8 cellular contexts compared by ENCODE assay signal in the genomic region with DNA sequence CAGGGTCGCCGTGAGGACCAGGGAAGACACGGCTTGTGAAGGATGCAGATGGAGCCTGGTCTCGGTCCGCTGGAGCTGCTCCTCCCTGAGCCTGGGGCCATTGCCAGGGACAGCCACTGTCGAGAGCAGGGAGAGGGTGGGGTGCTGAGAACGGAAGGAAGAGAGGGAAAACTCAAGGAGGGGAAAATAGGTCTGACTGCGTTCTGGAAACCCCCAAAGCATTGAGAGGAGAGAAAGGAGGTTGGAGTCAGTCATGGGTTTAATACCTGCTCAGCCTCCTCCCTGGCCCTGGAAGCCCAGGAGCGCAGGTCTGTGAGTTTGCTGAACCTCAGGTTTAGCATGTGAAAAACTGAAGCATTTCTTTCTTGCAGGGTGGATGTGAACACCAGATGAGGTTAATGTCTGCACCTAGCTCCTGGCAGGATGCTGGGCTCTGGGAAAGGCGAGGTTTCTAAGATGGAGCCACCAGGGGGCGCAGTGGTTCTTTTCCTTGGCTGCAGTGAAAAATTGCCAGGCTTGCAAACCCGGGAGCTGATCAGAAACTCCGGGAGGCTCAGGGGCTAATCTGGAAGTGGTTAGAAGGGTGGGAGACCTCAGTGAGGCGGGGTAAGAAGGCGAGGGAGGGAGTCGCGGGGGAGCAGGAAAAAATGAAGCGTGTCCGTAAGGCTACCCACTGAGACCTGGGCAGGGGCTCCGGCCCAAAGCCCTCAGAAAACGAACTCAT. TPM values are rescaled to one million over a fixed set of nuclear protein-coding genes. Genes with fewer than 3 reads are reported as not detected.
DNase-seq lines count a peak whose midpoint lies in the region; ATAC-seq, FAIRE-seq and TF ChIP-seq lines count a peak whose summit lies in the region.

No MANE protein-coding gene starts in this region.

- peak; percentile 86 for FAIRE-seq in endothelial cell of umbilical vein (lab: Jason Lieb, UNC)

- dilution Hi-C loops in endothelial cell of umbilical vein (cut with MboI; ENCODE audit: extremely low pct_ligation_motif_present, low sequenced_read_pairs) = no loop called here

- no peak overlapping the region for H3K4me3 Mint-ChIP-seq in activated CD8-positive, alpha-beta memory T cell treated with anti-CD3 and anti-CD28 coated beads, Interleukin-2, amount 10 ng/mL, durations not matched to agents 7 days and 5 days

- TF ChIP-seq POLR2A in endothelial cell of umbilical vein (IDR thresholded peaks at IDR 0.05; ENCODE audit: low read depth, low read length) = no peak

- H3K9me1 ChIP-seq in endothelial cell of umbilical vein (replicated peaks; ENCODE audit: control insufficient read depth, extremely low read depth, insufficient read depth, low read length) = no peaks in the 10 kb centered on the region

- no TSS peak for BruUV-seq in endothelial cell of umbilical vein (replicated peaks; lab: Mats Ljungman, UMichigan)

- H3K27ac Mint-ChIP-seq in activated CD8-positive, alpha-beta memory T cell treated with anti-CD3 and anti-CD28 coated beads, Interleukin-2, amount 10 ng/mL, durations not matched to agents 7 days and 5 days = peak overlapping the region; percentile 5

- no peaks in the 10 kb centered on the region for H3K27me3 ChIP-seq in BLaER1 treated with 17β-estradiol and CSF1 and Interleukin-3, amounts not matched to agents 10 nM and 100 nM
- no peaks in the 10 kb centered on the region for H3K27me3 ChIP-seq in endothelial cell of umbilical vein (ENCODE audit: control insufficient read depth in 2 of 2, insufficient read depth in 2 of 2, low read length in 2 of 2)

- peaks cover 25% of the 10 kb centered on the region for H3K4me1 Mint-ChIP-seq in activated CD8-positive, alpha-beta memory T cell treated with anti-CD3 and anti-CD28 coated beads, Interleukin-2, amount 10 ng/mL, durations not matched to agents 7 days and 5 days

- H3K4me3 ChIP-seq in BLaER1 treated with 17β-estradiol and CSF1 and Interleukin-3, amounts not matched to agents 10 nM and 100 nM = no peak overlapping the region; a peak in 1 of 20 replicates
- no peak overlapping the region for H3K4me3 ChIP-seq in endothelial cell of umbilical vein (replicated peaks in 1 of 3; ENCODE audit: insufficient read depth in 1 of 3, low read depth in 1 of 3, low read length in 3 of 3)

- H3K27me3 Mint-ChIP-seq in activated CD8-positive, alpha-beta memory T cell treated with anti-CD3 and anti-CD28 coated beads, Interleukin-2, amount 10 ng/mL, durations not matched to agents 7 days and 5 days = peaks cover 2% of the 10 kb centered on the region

- H2AFZ ChIP-seq in endothelial cell of umbilical vein (ENCODE audit: low read depth, low read length) = peak overlapping the region; percentile 39

- peak; percentile 70 for ATAC-seq in activated CD8-positive, alpha-beta memory T cell treated with anti-CD3 and anti-CD28 coated beads, Interleukin-2, amount 10 ng/mL, durations not matched to agents 7 days and 5 days
- ATAC-seq in HG02870 (IDR thresholded peaks at IDR 0.05; ENCODE audit: unreplicated experiment) = no peak

- TF ChIP-seq CTCF in endothelial cell of umbilical vein (IDR thresholded peaks at IDR 0.05; ENCODE audit: extremely low read depth in 1 of 2, insufficient read depth in 1 of 2, low read depth in 1 of 2, low read length in 2 of 2) = peak; percentile 75 to 87

- DNase-seq in HK-2 (ENCODE audit: unreplicated experiment) (peak; percentile 69), NOMO-1 treated with dmso at 0.1 percent for 144 hours (lab: John Stamatoyannopoulos, UW; ENCODE audit: unreplicated experiment) (peak; percentile 37), endothelial cell of umbilical vein (ENCODE audit: low read depth, low spot score) (peak; percentile 68), middle frontal gyrus (ENCODE audit: extremely low spot score, low spot score) (peak; percentile 71)
- DNase-seq in activated CD8-positive, alpha-beta memory T cell treated with anti-CD3 and anti-CD28 coated beads, Interleukin-2, amount 10 ng/mL, durations not matched to agents 7 days and 5 days = peak; percentile 75
- peak; percentile 49 to 51 for DNase-seq in stimulated activated CD8-positive, alpha-beta memory T cell treated with anti-CD3 and anti-CD28 coated beads, Interleukin-7, amount 100 ng/mL, for 1 hour (ENCODE audit: low read depth in 2 of 2)

- intact Hi-C loops in endothelial cell of umbilical vein (cut with micrococcal nuclease) = loop anchor here (1.0 to 5.0 kb wide), 6 partner anchors 34 to 540 kb away; a partner anchor contains a TSS

- CTCF ChIA-PET in activated CD8-positive, alpha-beta memory T cell treated with anti-CD3 and anti-CD28 coated beads, Interleukin-2, amount 10 ng/mL, durations not matched to agents 7 days and 5 days (lab: Charles Lee) = interaction anchor here (0.8 to 4.2 kb wide), 41 partner anchors 10 to 524 kb away, joined by 3 to 87 read pairs (median 5); a partner anchor contains a TSS
- CTCF ChIA-PET in endothelial cell of umbilical vein (lab: Charles Lee) = interaction anchor here (0.5 to 3.7 kb wide), 98 partner anchors 9 to 1109 kb away, joined by 3 to 67 read pairs (median 4); a partner anchor contains a TSS

- no peaks in the 10 kb centered on the region for H3K36me3 ChIP-seq in BLaER1 treated with 17β-estradiol and CSF1 and Interleukin-3, amounts not matched to agents 10 nM and 100 nM
- H3K36me3 ChIP-seq in endothelial cell of umbilical vein (ENCODE audit: control insufficient read depth in 2 of 2, extremely low read depth in 1 of 2, insufficient read depth in 2 of 2, low read length in 2 of 2) = no peaks in the 10 kb centered on the region

- no peaks in the 10 kb centered on the region for H3K79me2 ChIP-seq in endothelial cell of umbilical vein (ENCODE audit: control insufficient read depth, insufficient read depth, low read length)

- H3K9ac ChIP-seq in BLaER1 treated with 17β-estradiol and CSF1 and Interleukin-3, amounts not matched to agents 10 nM and 100 nM = peak overlapping the region in 7 of 11 experiments; percentile 7 to 47 (median 32); a peak in 12 of 22 replicates
- no peak overlapping the region for H3K9ac ChIP-seq in endothelial cell of umbilical vein (replicated peaks; ENCODE audit: extremely low read depth, insufficient read depth, low read length)

- H3K4me1 ChIP-seq in BLaER1 treated with 17β-estradiol and CSF1 and Interleukin-3, amounts not matched to agents 10 nM and 100 nM = peaks cover 10 to 62% (median 39%) of the 10 kb centered on the region in 10 experiments
- H3K4me1 ChIP-seq in endothelial cell of umbilical vein (ENCODE audit: control insufficient read depth, extremely low read depth, insufficient read depth, low read length) = peaks cover 9% of the 10 kb centered on the region

- no peaks in the 10 kb centered on the region for H4K20me1 ChIP-seq in BLaER1 treated with 17β-estradiol and CSF1 and Interleukin-3, amounts not matched to agents 10 nM and 100 nM
- H4K20me1 ChIP-seq in endothelial cell of umbilical vein (replicated peaks; ENCODE audit: control insufficient read depth, extremely low read depth, insufficient read depth, low read length) = no peaks in the 10 kb centered on the region

- H3K36me3 Mint-ChIP-seq in activated CD8-positive, alpha-beta memory T cell treated with anti-CD3 and anti-CD28 coated beads, Interleukin-2, amount 10 ng/mL, durations not matched to agents 7 days and 5 days = no peaks in the 10 kb centered on the region

- peak overlapping the region; percentile 11 to 82 (median 66) for H3K4me2 ChIP-seq in BLaER1 treated with 17β-estradiol and CSF1 and Interleukin-3, amounts not matched to agents 10 nM and 100 nM
- H3K4me2 ChIP-seq in endothelial cell of umbilical vein (ENCODE audit: insufficient read depth, low read length) = no peak overlapping the region

- POLR2A ChIA-PET in endothelial cell of umbilical vein (lab: Charles Lee) = interaction anchor here (0.6 kb wide), 1 partner anchor 14 kb away, joined by 4 read pairs; no protein-coding TSS in a partner anchor

- H3K9me3 ChIP-seq in BLaER1 treated with 17β-estradiol and CSF1 and Interleukin-3, amounts not matched to agents 10 nM and 100 nM (replicated peaks in 1 of 11) = no peaks in the 10 kb centered on the region
- no peaks in the 10 kb centered on the region for H3K9me3 ChIP-seq in endothelial cell of umbilical vein (replicated peaks; ENCODE audit: control insufficient read depth, insufficient read depth, low read length)

- peak overlapping the region in 10 of 11 experiments; percentile 45 to 77 (median 64); a peak in 20 of 22 replicates for H3K27ac ChIP-seq in BLaER1 treated with 17β-estradiol and CSF1 and Interleukin-3, amounts not matched to agents 10 nM and 100 nM
- H3K27ac ChIP-seq in endothelial cell of umbilical vein (ENCODE audit: insufficient read depth, low read depth, low read length) = no peak overlapping the region

- H3K9me3 Mint-ChIP-seq in activated CD8-positive, alpha-beta memory T cell treated with anti-CD3 and anti-CD28 coated beads, Interleukin-2, amount 10 ng/mL, durations not matched to agents 7 days and 5 days (ENCODE audit: low read depth) = no peaks in the 10 kb centered on the region

TF ChIP-seq in endothelial cell of umbilical vein, 7 proteins besides CTCF, POLR2A, EP300 and RAD21 (continues in another document):
- TF ChIP-seq POLR2AphosphoS5 (IDR thresholded peaks at IDR 0.05; ENCODE audit: insufficient read depth, low read depth, low read length) = no peak

RNA-seq across cellular contexts. Expression of a gene that starts 33.6 kb away (rescaled TPM):
- total RNA-seq in activated CD8-positive, alpha-beta memory T cell treated with anti-CD3 and anti-CD28 coated beads, Interleukin-2, amount 10 ng/mL, durations not matched to agents 7 days and 5 days = 100 to 1,000 TPM in 1 of 2 experiments, 10 to 100 TPM in 1; 72.3 to 100 TPM
- 57.6 and 66.6 TPM in 2 replicates for total RNA-seq in endothelial cell of umbilical vein
- polyA plus RNA-seq in endothelial cell of umbilical vein = 28.1 and 31.3 TPM in 2 replicates
- 21.3 and 21.8 TPM in 2 replicates for polyA plus RNA-seq in endothelial cell of umbilical vein (2011; cell fraction: cytosol; rRNA removed)
- polyA plus RNA-seq in endothelial cell of umbilical vein (2011; cell fraction: nucleus; rRNA removed) = 60.8 and 88.5 TPM in 2 replicates
- 54.0 and 89.3 TPM in 2 replicates for polyA plus RNA-seq in endothelial cell of umbilical vein (2012)
- 36.7 and 51.1 TPM in 2 replicates for polyA minus RNA-seq in endothelial cell of umbilical vein
- 26.3 TPM for polyA minus RNA-seq in endothelial cell of umbilical vein (2011; cell fraction: cytosol; rRNA and poly(A)+ RNA removed)
- 62.8 and 73.1 TPM in 2 replicates for polyA minus RNA-seq in endothelial cell of umbilical vein (2011; cell fraction: nucleus; rRNA and poly(A)+ RNA removed)

RNA-seq across cellular contexts. Expression of a gene that starts 45.2 kb away (rescaled TPM):
- not detected for total RNA-seq in activated CD8-positive, alpha-beta memory T cell treated with anti-CD3 and anti-CD28 coated beads, Interleukin-2, amount 10 ng/mL, durations not matched to agents 7 days and 5 days
- 0.88 and 2.0 TPM in 2 replicates for total RNA-seq in endothelial cell of umbilical vein
- polyA plus RNA-seq in endothelial cell of umbilical vein = 0.48 and 0.67 TPM in 2 replicates
- 0.44 and 0.61 TPM in 2 replicates for polyA plus RNA-seq in endothelial cell of umbilical vein (2011; cell fraction: cytosol; rRNA removed)
- polyA plus RNA-seq in endothelial cell of umbilical vein (2011; cell fraction: nucleus; rRNA removed) = 0.18 and 0.21 TPM in 2 replicates
- 0.27 and 1.4 TPM in 2 replicates for polyA plus RNA-seq in endothelial cell of umbilical vein (2012)
- polyA minus RNA-seq in endothelial cell of umbilical vein = 0.87 TPM in 1 of 2 replicates, not detected in the other
- polyA minus RNA-seq in endothelial cell of umbilical vein (2011; cell fraction: cytosol; rRNA and poly(A)+ RNA removed) = 43.4 TPM
- 0.38 TPM in 1 of 2 replicates, not detected in the other for polyA minus RNA-seq in endothelial cell of umbilical vein (2011; cell fraction: nucleus; rRNA and poly(A)+ RNA removed)
